In genomic region chr1:177556163-177556562, GRCh38 we compare ENCODE assay signal across 33 cellular contexts.
"Had no signal": no experiment of that assay in that cellular context is flagged by ENCODE, and none has a peak within 500 bp of the region (broad histone marks: within the 10 kb centered on the region; RNA-seq: fewer than 3 reads in every experiment).

No MANE protein-coding gene starts in this region.

- FAIRE-seq: astrocyte, bronchial epithelial cell had no signal

- H3K4me1 ChIP-seq: adrenal gland, body of pancreas, breast epithelium had no signal

- ATAC-seq: activated naive CD4-positive, alpha-beta T cell treated with anti-CD3 and anti-CD28 coated beads, Interleukin-2, amount 50 U/mL, for 72 hours; activated naive CD8-positive, alpha-beta T cell treated with anti-CD3 and anti-CD28 coated beads, Interleukin-2, amount 50 U/mL, for 24 hours; activated T-cell treated with anti-CD3 and anti-CD28 coated beads, Interleukin-2, amount 50 U/mL, for 4 hours; activated T-cell treated with anti-CD3 and anti-CD28 coated beads, Interleukin-2, amount 50 U/mL, for 72 hours; activated T-helper 17 cell treated with anti-CD3 and anti-CD28 coated beads, Interleukin-2, amount 50 U/mL, for 72 hours; body of pancreas had no signal

- H3K27ac ChIP-seq: adrenal gland, body of pancreas, brain microvascular endothelial cell, breast epithelium, cardiac muscle cell had no signal

- H3K27me3 ChIP-seq: adrenal gland, body of pancreas, brain microvascular endothelial cell, breast epithelium had no signal

- DNase-seq: activated effector memory CD4-positive, alpha-beta T cell treated with anti-CD3 and anti-CD28 coated beads, Interleukin-2, amount 50 U/mL, for 16 hours; activated effector memory CD4-positive, alpha-beta T cell treated with Interleukin-2 at 50 U/mL for 16 hours; activated gamma-delta T cell; activated gamma-delta T cell treated with Interleukin-2 at 50 U/mL for 16 hours; activated naive CD4-positive, alpha-beta T cell; activated naive CD4-positive, alpha-beta T cell treated with anti-CD3 and anti-CD28 coated beads for 36 hours; activated naive CD4-positive, alpha-beta T cell treated with anti-CD3 and anti-CD28 coated beads, Interleukin-2, amount 10 ng/mL, durations not matched to agents 7 days and 5 days; activated naive CD4-positive, alpha-beta T cell treated with anti-CD3 and anti-CD28 coated beads, Interleukin-2, amount 50 U/mL, for 16 hours; activated naive CD4-positive, alpha-beta T cell treated with Interleukin-2 at 50 U/mL for 16 hours; activated naive CD8-positive, alpha-beta T cell treated with anti-CD3 and anti-CD28 coated beads for 36 hours; activated naive CD8-positive, alpha-beta T cell treated with anti-CD3 and anti-CD28 coated beads, Interleukin-2, amount 10 ng/mL, durations not matched to agents 7 days and 5 days; activated naive CD8-positive, alpha-beta T cell treated with anti-CD3 and anti-CD28 coated beads, Interleukin-2, amount 50 U/mL, for 24 hours; activated T-cell treated with anti-CD3 and anti-CD28 coated beads, Interleukin-2, amount 50 U/mL, for 1 hour; activated T-cell treated with anti-CD3 and anti-CD28 coated beads, Interleukin-2, amount 50 U/mL, for 24 hours; activated T-cell treated with anti-CD3 and anti-CD28 coated beads, Interleukin-2, amount 50 U/mL, for 4 hours; activated T-cell treated with anti-CD3 and anti-CD28 coated beads, Interleukin-2, amount 50 U/mL, for 48 hours; activated T-cell treated with anti-CD3 and anti-CD28 coated beads, Interleukin-2, amount 50 U/mL, for 72 hours; adrenal gland; amniotic stem cell; amygdala; anterior cingulate cortex; aorta; body of pancreas; brain microvascular endothelial cell; caudate nucleus; central memory CD4-positive, alpha-beta T cell; cerebellar nuclear complex had no signal

- H3K36me3 ChIP-seq: adrenal gland, brain microvascular endothelial cell, breast epithelium, cardiac muscle cell had no signal

- H3K4me3 ChIP-seq: adrenal gland, body of pancreas, breast epithelium, cardiac muscle cell had no signal

- H3K9me3 ChIP-seq: adrenal gland had no signal
